8 cellular contexts compared by ENCODE assay signal in the genomic region with DNA sequence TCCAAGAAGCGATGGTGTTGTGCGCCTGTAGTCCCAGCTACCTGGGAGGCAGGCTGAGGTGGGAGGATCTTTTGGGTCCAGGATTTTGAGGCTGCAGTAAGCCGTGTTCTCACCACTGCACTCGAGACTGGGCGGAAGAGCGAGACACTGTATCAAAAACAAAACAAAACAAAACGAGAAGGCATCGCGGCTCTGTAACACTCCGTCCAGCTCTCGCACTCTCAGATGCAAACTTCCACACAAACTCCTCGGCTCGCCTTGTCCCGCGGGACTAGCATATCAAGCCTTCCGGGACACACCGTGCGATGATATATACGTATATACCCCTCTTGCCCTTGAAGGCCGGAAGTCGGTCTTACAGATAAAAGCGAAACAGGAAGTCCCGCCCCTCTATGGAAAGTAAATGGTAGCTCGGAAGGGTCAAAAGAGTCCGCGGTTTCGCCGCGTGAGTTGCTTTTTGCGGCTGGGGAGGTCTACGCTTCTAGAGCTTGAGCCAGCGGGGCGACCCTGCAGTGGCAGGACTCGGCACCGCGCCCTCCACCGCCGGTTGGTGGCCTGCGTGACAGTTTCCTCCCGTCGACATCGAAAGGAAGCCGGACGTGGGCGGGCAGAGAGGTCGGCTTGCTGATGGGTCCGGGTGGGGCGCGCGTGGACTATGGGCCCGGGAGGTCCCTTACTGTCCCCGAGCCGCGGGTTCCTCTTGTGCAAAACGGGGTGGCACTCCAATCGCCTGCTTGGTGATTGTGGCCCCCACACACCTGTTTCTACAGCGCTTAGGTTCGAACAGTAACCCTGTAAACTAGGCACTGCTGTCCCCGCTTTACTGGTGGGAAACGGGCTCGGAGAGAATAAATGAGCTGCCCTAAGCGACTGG. TPM values are rescaled to one million over a fixed set of nuclear protein-coding genes. Genes with fewer than 3 reads are reported as not detected.
DNase-seq lines count a peak whose midpoint lies in the region; ATAC-seq, FAIRE-seq and TF ChIP-seq lines count a peak whose summit lies in the region.

A gene with protein sequence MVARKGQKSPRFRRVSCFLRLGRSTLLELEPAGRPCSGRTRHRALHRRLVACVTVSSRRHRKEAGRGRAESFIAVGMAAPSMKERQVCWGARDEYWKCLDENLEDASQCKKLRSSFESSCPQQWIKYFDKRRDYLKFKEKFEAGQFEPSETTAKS (plus strand): TSS at position 393 of the 874 bp plus-strand sequence. CDS start 11 bp downstream, at position 404.

- peak within 1 kb of the TSS; percentile 98 for H2AFZ ChIP-seq in Loucy (ENCODE audit: low read length)

- peak; percentile 94 to 95 for ATAC-seq in natural killer cell treated with Interleukin-12 subunit alpha and Interleukin-12 subunit beta and Interleukin-15 and Interleukin-18, amount 100 ng/mL, for 72 hours
- peak; percentile 93 for ATAC-seq in stimulated activated naive CD8-positive, alpha-beta T cell treated with anti-CD3 and anti-CD28 coated beads, Interleukin-15, Interleukin-2, amounts not matched to agents 100 U/mL and 50 U/mL, for 24 hours

- peak; percentile 96 for DNase-seq in ELF-1 (ENCODE audit: low read depth, low spot score)
- DNase-seq in H54 (ENCODE audit: insufficient read length, low spot score): peak; percentile 76
- DNase-seq in activated T-helper 9 cell treated with anti-CD3 and anti-CD28 coated beads, Interleukin-2, amount 50 U/mL, for 16 hours (ENCODE audit: low read depth): peak; percentile 85
- DNase-seq in fibroblast of pulmonary artery (ENCODE audit: low read depth): peak; percentile 98
- peak; percentile 96 for DNase-seq in natural killer cell treated with Interleukin-12 subunit alpha and Interleukin-12 subunit beta and Interleukin-15 and Interleukin-18, amount 100 ng/mL, for 72 hours (ENCODE audit: low spot score)
- DNase-seq in stimulated activated naive CD8-positive, alpha-beta T cell treated with anti-CD3 and anti-CD28 coated beads, Interleukin-15, Interleukin-2, amounts not matched to agents 100 U/mL and 50 U/mL, for 24 hours: peak; percentile 92

- peak within 1 kb of the TSS; percentile 100 for H3K4me2 ChIP-seq in Loucy (ENCODE audit: low read depth, low read length, poor library complexity, severe bottlenecking)

- H3K4me3 ChIP-seq in Loucy (ENCODE audit: low read length, poor library complexity, severe bottlenecking) (peak within 1 kb of the TSS; percentile 98), fibroblast of pulmonary artery (replicated peaks; ENCODE audit: low read depth, low read length) (peak within 1 kb of the TSS; percentile 81)

- 0 out of 2 replicates have a peak, but pooled peaks cover 6% of the 10 kb centered on the region for H3F3A ChIP-seq in Loucy (ENCODE audit: low read depth)

- peaks cover 2 to 10% of the 10 kb centered on the region in 2 donors for H3K27me3 Mint-ChIP-seq in natural killer cell treated with Interleukin-12 subunit alpha and Interleukin-12 subunit beta and Interleukin-15 and Interleukin-18, amount 100 ng/mL, for 72 hours

- no peaks in the 10 kb centered on the region for H3K9me3 Mint-ChIP-seq in natural killer cell treated with Interleukin-12 subunit alpha and Interleukin-12 subunit beta and Interleukin-15 and Interleukin-18, amount 100 ng/mL, for 72 hours

- H3K4me1 ChIP-seq in Loucy (ENCODE audit: insufficient read depth, low read length, poor library complexity, severe bottlenecking): peaks cover 33% of the 10 kb centered on the region

- no peaks in the 10 kb centered on the region for H3K9me3 ChIP-seq in Loucy (ENCODE audit: insufficient read depth, low read depth, low read length)

- peaks cover 6% of the 10 kb centered on the region; the same call in 1 of the 2 replicates for H3K36me3 ChIP-seq in Loucy (ENCODE audit: insufficient read depth, low read length)

- peaks cover 29% of the 10 kb centered on the region for H3K36me3 Mint-ChIP-seq in natural killer cell treated with Interleukin-12 subunit alpha and Interleukin-12 subunit beta and Interleukin-15 and Interleukin-18, amount 100 ng/mL, for 72 hours

- TF ChIP-seq POLR2A in H54 (IDR thresholded peaks at IDR 0.05; ENCODE audit: low read depth, low read length) (peak; percentile 87), Raji (IDR thresholded peaks at IDR 0.05; ENCODE audit: insufficient read depth, low read depth, low read length) (peak; percentile 96)

- no peaks in the 10 kb centered on the region for H3K9me2 ChIP-seq in Loucy (replicated peaks; ENCODE audit: low read depth, low read length)

- H3K27ac Mint-ChIP-seq in natural killer cell treated with Interleukin-12 subunit alpha and Interleukin-12 subunit beta and Interleukin-15 and Interleukin-18, amount 100 ng/mL, for 72 hours: peak within 1 kb of the TSS; percentile 98 to 100

- peak; percentile 62 for FAIRE-seq in H54 (lab: Jason Lieb, UNC)

- no peaks in the 10 kb centered on the region for H3K27me3 ChIP-seq in Loucy (ENCODE audit: insufficient read depth, low read length, poor library complexity, severe bottlenecking)

- H3K79me2 ChIP-seq in Loucy (ENCODE audit: insufficient read depth, low read length): peaks cover 50% of the 10 kb centered on the region

- TF ChIP-seq CTCF in Loucy (conservative IDR thresholded peaks at IDR 0.05; ENCODE audit: low read length) (no peak), fibroblast of pulmonary artery (IDR thresholded peaks at IDR 0.05; ENCODE audit: low read length, missing control alignments) (no peak)

- no peaks in the 10 kb centered on the region for H4K20me1 ChIP-seq in Loucy (ENCODE audit: insufficient read depth, low read length, poor library complexity, severe bottlenecking)

- peaks cover 36 to 52% of the 10 kb centered on the region in 2 donors for H3K4me1 Mint-ChIP-seq in natural killer cell treated with Interleukin-12 subunit alpha and Interleukin-12 subunit beta and Interleukin-15 and Interleukin-18, amount 100 ng/mL, for 72 hours (ENCODE audit: low read depth in 2 of 2)

- H3K9ac ChIP-seq in Loucy (ENCODE audit: low read depth, low read length, poor library complexity, severe bottlenecking): peak within 1 kb of the TSS; percentile 98

- peak within 1 kb of the TSS; percentile 90 for H3K4me3 Mint-ChIP-seq in natural killer cell treated with Interleukin-12 subunit alpha and Interleukin-12 subunit beta and Interleukin-15 and Interleukin-18, amount 100 ng/mL, for 72 hours

RNA-seq across cellular contexts. Expression of the gene that starts here (rescaled TPM):
- 10 to 100 TPM; 27.2 to 32.6 TPM for total RNA-seq in natural killer cell treated with Interleukin-12 subunit alpha and Interleukin-12 subunit beta and Interleukin-15 and Interleukin-18, amount 100 ng/mL, for 72 hours

Comparison
In these comparisons a context has a peak if more than half of its experiments do, and no peak if none do; other contexts are left out.
1. Peak in every context shown above with its lines: DNase-seq, ATAC-seq and H3K4me3 ChIP-seq.